Comparison of ENCODE assay signal across 8 cellular contexts in the genomic region with DNA sequence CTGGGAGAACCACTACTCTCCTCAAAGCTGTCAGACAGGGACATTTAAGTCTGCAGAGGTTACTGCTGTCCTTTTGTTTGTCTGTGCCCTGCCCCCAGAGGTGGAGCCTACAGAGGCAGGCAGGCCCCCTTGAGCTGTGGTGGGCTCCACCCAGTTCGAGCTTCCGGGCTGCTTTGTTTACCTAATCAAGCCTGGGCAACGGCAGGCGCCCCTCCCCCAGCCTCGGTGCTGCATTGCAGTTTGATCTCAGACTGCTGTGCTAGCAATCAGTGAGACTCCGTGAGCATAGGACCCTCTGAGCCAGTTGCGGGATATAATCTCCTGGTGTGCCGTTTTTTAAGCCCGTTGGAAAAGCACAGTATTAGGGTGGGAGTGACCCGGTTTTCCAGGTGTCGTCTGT.
DNase-seq lines count a peak whose midpoint lies in the region; ATAC-seq and TF ChIP-seq lines count a peak whose summit lies in the region.
"Not testable (repeated sequence)": the region's sequence is repeated elsewhere in the genome, so short reads cannot be mapped to it uniquely, and the experiment has no call there.

No MANE protein-coding gene starts in this region.

- H3K27ac Mint-ChIP-seq in CD4-positive, CD25-positive, alpha-beta regulatory T cell; T-cell; endodermal cell: not testable (repeated sequence)

- not testable (repeated sequence) for H3K27ac ChIP-seq in CD4-positive, CD25-positive, alpha-beta regulatory T cell (ENCODE audit: insufficient read depth, low read length, poor library complexity, severe bottlenecking); endodermal cell (ENCODE audit: low read depth, low read length); stomach

- H3K4me1 ChIP-seq in CD4-positive, CD25-positive, alpha-beta regulatory T cell (ENCODE audit: control insufficient read depth, insufficient read depth, low read length, poor library complexity, severe bottlenecking); endodermal cell (ENCODE audit: control insufficient read depth, insufficient read depth, low read length): not testable (repeated sequence)
- H3K4me1 ChIP-seq in stomach, result peaks cover 4 to 26% (median 13%) of the 10 kb centered on the region in 4 donors

- not testable (repeated sequence) for TF ChIP-seq POLR2A in stomach (IDR thresholded peaks at IDR 0.05)

- not testable (repeated sequence) for TF ChIP-seq EP300 in stomach (IDR thresholded peaks at IDR 0.05)

- ATAC-seq in CD4-positive, CD25-positive, alpha-beta regulatory T cell (ENCODE audit: low read depth in 2 of 2); T-cell (replicated peaks in 1 of 4): not testable (repeated sequence)

- POLR2A ChIA-PET in T-cell (lab: Charles Lee), result not testable (repeated sequence)

- not testable (repeated sequence) for H3K36me3 ChIP-seq in CD4-positive, CD25-positive, alpha-beta regulatory T cell (ENCODE audit: control insufficient read depth, insufficient read depth, low read length); endodermal cell (ENCODE audit: control insufficient read depth, insufficient read depth, low read length)
- H3K36me3 ChIP-seq in stomach, result peaks cover 0 to 32% (median 12%) of the 10 kb centered on the region in 4 donors

- WGBS in endodermal cell (ENCODE audit: insufficient coverage in 1 of 2, insufficient read length in 1 of 2), 2 experiments, result 81 to 88% methylated on average over 9 to 11 of the region's 11 CpGs
- WGBS in stomach, 5 donors, result 44 to 66% (median 49%) methylated on average over 9 to 11 of the region's 11 CpGs

- H3K27me3 Mint-ChIP-seq in CD4-positive, CD25-positive, alpha-beta regulatory T cell; T-cell; endodermal cell (ENCODE audit: insufficient read depth): not testable (repeated sequence)

- H3K9me3 ChIP-seq in CD4-positive, CD25-positive, alpha-beta regulatory T cell (ENCODE audit: control insufficient read depth in 2 of 2, low read length in 2 of 2); endodermal cell (ENCODE audit: control insufficient read depth, low read length); stomach: not testable (repeated sequence)

- H3K4me3 ChIP-seq in CD4-positive, CD25-positive, alpha-beta regulatory T cell (ENCODE audit: low read depth, low read length); endodermal cell (ENCODE audit: low read length): not testable (repeated sequence)
- H3K4me3 ChIP-seq in stomach, result peak overlapping the region in 1 of 4 donors; percentile 1

- intact Hi-C loops in stomach (cut with DNase I; ENCODE audit: low total_unique reads), result not testable (repeated sequence)

- not testable (repeated sequence) for H3K9ac ChIP-seq in endodermal cell (ENCODE audit: extremely low read depth, low read length, poor library complexity, severe bottlenecking)

- not testable (repeated sequence) for TF ChIP-seq CTCF in endodermal cell (conservative IDR thresholded peaks at IDR 0.05); stomach (IDR thresholded peaks at IDR 0.05)

- not testable (repeated sequence) for H3K36me3 Mint-ChIP-seq in CD4-positive, CD25-positive, alpha-beta regulatory T cell; T-cell
- peaks cover 29% of the 10 kb centered on the region for H3K36me3 Mint-ChIP-seq in endodermal cell (ENCODE audit: low read depth)

- DNase-seq in CD4-positive, CD25-positive, alpha-beta regulatory T cell, result peak in 2 of 3 donors; percentile 11 to 17
- DNase-seq in ELF-1 (ENCODE audit: low read depth, low spot score) (peak; percentile 70), NCI-H1436 (lab: John Stamatoyannopoulos, UW) (peak; percentile 3), NCI-H748 (lab: John Stamatoyannopoulos, UW; ENCODE audit: unreplicated experiment) (peak; percentile 57), T-cell (peak in 26 of 34 experiments; percentile 8 to 53 (median 34)), activated gamma-delta T cell (lab: John Stamatoyannopoulos, UW) (peak; percentile 49), endodermal cell (peak; percentile 61), stomach (peak; percentile 61)

- H3K4me1 Mint-ChIP-seq in CD4-positive, CD25-positive, alpha-beta regulatory T cell, result peaks cover 5 to 14% (median 6%) of the 10 kb centered on the region in 4 donors
- peaks cover 9 to 22% (median 14%) of the 10 kb centered on the region in 3 donors for H3K4me1 Mint-ChIP-seq in T-cell
- not testable (repeated sequence) for H3K4me1 Mint-ChIP-seq in endodermal cell

- H3K9me3 Mint-ChIP-seq in CD4-positive, CD25-positive, alpha-beta regulatory T cell; T-cell: not testable (repeated sequence)
- H3K9me3 Mint-ChIP-seq in endodermal cell, result peaks cover 28% of the 10 kb centered on the region

- not testable (repeated sequence) for H3K27me3 ChIP-seq in CD4-positive, CD25-positive, alpha-beta regulatory T cell (ENCODE audit: control insufficient read depth, insufficient read depth, low read length); endodermal cell (ENCODE audit: control insufficient read depth, insufficient read depth, low read length, poor library complexity, severe bottlenecking); stomach

- CTCF ChIA-PET in T-cell (lab: Charles Lee), result not testable (repeated sequence)

- not testable (repeated sequence) for H3K4me3 Mint-ChIP-seq in CD4-positive, CD25-positive, alpha-beta regulatory T cell; T-cell; endodermal cell

Comparison
In these comparisons a context has a peak if more than half of its experiments do, and no peak if none do; other contexts are left out.
1. DNase-seq: peak in every context shown above with its lines; median percentile 70 in ELF-1; 61 in endodermal cell; 61 in stomach; 57 in NCI-H748; 49 in activated gamma-delta T cell; 34 in T-cell; 14 in CD4-positive, CD25-positive, alpha-beta regulatory T cell; 3 in NCI-H1436.